Comparison of ENCODE assay signal across 12 cellular contexts in the genomic region with DNA sequence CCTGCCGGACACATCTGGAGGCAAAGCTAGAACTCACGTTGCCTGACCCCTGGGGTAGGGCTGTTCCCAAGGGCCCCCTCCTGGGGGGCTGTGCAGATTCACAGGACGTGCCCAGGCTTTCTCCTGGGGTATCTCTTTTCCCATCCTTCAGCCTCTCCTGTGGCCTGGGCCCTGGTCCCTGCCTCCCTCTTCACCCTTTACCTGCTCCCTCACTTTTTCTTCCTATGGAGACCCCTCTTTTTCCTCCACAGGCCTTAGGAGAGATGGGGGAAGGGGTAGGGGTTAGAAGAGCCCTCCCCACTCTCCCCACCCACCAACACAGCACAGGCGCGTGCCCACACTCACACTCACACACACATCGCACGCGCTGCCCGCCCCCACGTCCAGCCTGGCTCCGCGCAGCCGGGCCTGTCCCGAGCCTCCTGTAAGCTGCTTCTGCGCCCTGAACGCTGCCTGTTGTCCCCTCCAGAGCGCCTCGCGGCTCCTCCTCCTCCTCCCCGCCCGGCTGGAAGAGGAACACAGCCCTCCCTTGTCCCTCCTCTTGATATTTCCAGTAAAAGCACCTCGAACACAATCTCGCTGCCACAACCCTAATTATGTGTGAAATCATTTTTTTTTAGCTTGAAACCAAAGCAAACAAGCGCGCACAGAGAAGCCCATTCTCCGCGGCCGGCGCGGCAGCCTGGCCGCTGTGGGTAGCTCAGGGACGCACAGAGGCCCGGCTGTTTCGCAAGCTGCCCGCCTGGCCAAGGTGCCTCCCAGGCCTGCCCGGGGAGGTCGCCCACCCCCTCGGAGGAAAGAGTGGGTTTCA. TPM values are rescaled to one million over a fixed set of nuclear protein-coding genes. Genes with fewer than 3 reads are reported as not detected.
DNase-seq lines count a peak whose midpoint lies in the region; ATAC-seq and TF ChIP-seq lines count a peak whose summit lies in the region.
"Had no signal": no experiment of that assay in that cellular context is flagged by ENCODE, and none has a peak within 500 bp of the region (broad histone marks: within the 10 kb centered on the region; RNA-seq: fewer than 3 reads in every experiment).

No MANE protein-coding gene starts in this region.

- peak; percentile 21 for DNase-seq in activated CD4-positive, alpha-beta T cell treated with anti-CD3 and anti-CD28 coated beads for 36 hours
- DNase-seq in activated CD4-positive, alpha-beta T cell treated with anti-CD3 and anti-CD28 coated beads, Interleukin-2, amount 50 U/mL, for 4 hours, result no peak
- DNase-seq in cardiac fibroblast (ENCODE audit: low read depth in 2 of 2) (peak; percentile 12 to 18), iris pigment epithelial cell (ENCODE audit: low read depth) (peak; percentile 5), testis (peak; percentile 27)
- no peak for DNase-seq in stimulated activated CD4-positive, alpha-beta T cell treated with anti-CD3 and anti-CD28 coated beads, Interleukin-4, amount 100 ng/mL, for 24 hours
- no peak for DNase-seq in natural killer cell treated with Interleukin-12 subunit alpha and Interleukin-12 subunit beta and Interleukin-15 and Interleukin-18, amount 100 ng/mL, for 72 hours (ENCODE audit: low spot score)
- DNase-seq: dermis blood vessel endothelial cell, left cardiac atrium, NCI-H1092 had no signal

- TF ChIP-seq POLR2A in testis (IDR thresholded peaks at IDR 0.05), result no peak

- peak overlapping the region in 1 of 2 donors; percentile 5 for H3K4me3 ChIP-seq in cardiac fibroblast (replicated peaks in 1 of 2; ENCODE audit: low read depth in 2 of 2, low read length in 2 of 2)
- H3K4me3 ChIP-seq in testis, result peak overlapping the region; percentile 31 to 45

- no peak overlapping the region for H3K27ac Mint-ChIP-seq in activated CD4-positive, alpha-beta T cell treated with anti-CD3 and anti-CD28 coated beads for 36 hours
- no peak overlapping the region for H3K27ac Mint-ChIP-seq in natural killer cell treated with Interleukin-12 subunit alpha and Interleukin-12 subunit beta and Interleukin-15 and Interleukin-18, amount 100 ng/mL, for 72 hours
- H3K27ac Mint-ChIP-seq: activated T-helper 2 cell treated with anti-CD3 and anti-CD28 coated beads, Interferon-gamma antibody, Interleukin-2, Interleukin-4, amounts not matched to agents 10 μg/mL and 5 μg/mL and 100 μg/mL, durations not matched to agents 14 hours and 24 hours and 36 hours had no signal

- H3K27me3 ChIP-seq in testis, result no peaks in the 10 kb centered on the region

- POLR2A ChIA-PET in activated CD4-positive, alpha-beta T cell treated with anti-CD3 and anti-CD28 coated beads for 36 hours (lab: Charles Lee), result no interaction called here

- no peak overlapping the region for H3K4me3 Mint-ChIP-seq in activated CD4-positive, alpha-beta T cell treated with anti-CD3 and anti-CD28 coated beads for 36 hours
- no peak overlapping the region for H3K4me3 Mint-ChIP-seq in natural killer cell treated with Interleukin-12 subunit alpha and Interleukin-12 subunit beta and Interleukin-15 and Interleukin-18, amount 100 ng/mL, for 72 hours

- no peaks in the 10 kb centered on the region for H3K4me1 ChIP-seq in testis

- no peak overlapping the region for H3K27ac ChIP-seq in testis

- H3K4me1 Mint-ChIP-seq in activated CD4-positive, alpha-beta T cell treated with anti-CD3 and anti-CD28 coated beads for 36 hours, result peaks cover 2% of the 10 kb centered on the region
- H3K4me1 Mint-ChIP-seq in natural killer cell treated with Interleukin-12 subunit alpha and Interleukin-12 subunit beta and Interleukin-15 and Interleukin-18, amount 100 ng/mL, for 72 hours (ENCODE audit: low read depth in 2 of 2), result no peaks in the 10 kb centered on the region

- peaks cover 32% of the 10 kb centered on the region for H3K27me3 Mint-ChIP-seq in activated CD4-positive, alpha-beta T cell treated with anti-CD3 and anti-CD28 coated beads for 36 hours
- peaks cover 33 to 42% of the 10 kb centered on the region in 2 donors for H3K27me3 Mint-ChIP-seq in natural killer cell treated with Interleukin-12 subunit alpha and Interleukin-12 subunit beta and Interleukin-15 and Interleukin-18, amount 100 ng/mL, for 72 hours

- TF ChIP-seq CTCF in cardiac fibroblast (IDR thresholded peaks at IDR 0.05; ENCODE audit: low read depth, low read length), result no peak
- TF ChIP-seq CTCF in testis (IDR thresholded peaks at IDR 0.05), result no peak

- intact Hi-C loops in activated CD4-positive, alpha-beta T cell treated with anti-CD3 and anti-CD28 coated beads for 36 hours (cut with DNase I, micrococcal nuclease), result no loop called here
- intact Hi-C loops in testis (cut with DNase I; ENCODE audit: low total_unique reads), result no loop called here

- H3K36me3 Mint-ChIP-seq in activated CD4-positive, alpha-beta T cell treated with anti-CD3 and anti-CD28 coated beads for 36 hours (ENCODE audit: low read depth), result no peaks in the 10 kb centered on the region
- H3K36me3 Mint-ChIP-seq in natural killer cell treated with Interleukin-12 subunit alpha and Interleukin-12 subunit beta and Interleukin-15 and Interleukin-18, amount 100 ng/mL, for 72 hours, result peaks cover 10% of the 10 kb centered on the region

- peak; percentile 30 for ATAC-seq in activated CD4-positive, alpha-beta T cell treated with anti-CD3 and anti-CD28 coated beads for 36 hours
- ATAC-seq in natural killer cell treated with Interleukin-12 subunit alpha and Interleukin-12 subunit beta and Interleukin-15 and Interleukin-18, amount 100 ng/mL, for 72 hours, result no peak
- ATAC-seq in GM21423 (IDR thresholded peaks at IDR 0.05; ENCODE audit: unreplicated experiment), result no peak
- ATAC-seq: left cardiac atrium had no signal

- H3K9me3 Mint-ChIP-seq in activated CD4-positive, alpha-beta T cell treated with anti-CD3 and anti-CD28 coated beads for 36 hours (ENCODE audit: low read depth), result peaks cover 9% of the 10 kb centered on the region
- H3K9me3 Mint-ChIP-seq in natural killer cell treated with Interleukin-12 subunit alpha and Interleukin-12 subunit beta and Interleukin-15 and Interleukin-18, amount 100 ng/mL, for 72 hours, result no peaks in the 10 kb centered on the region

- WGBS in testis, 2 donors, result 5 to 8% methylated on average over 23 to 38 of the region's 38 CpGs

- H3K9me3 ChIP-seq in testis, result no peaks in the 10 kb centered on the region

- no peaks in the 10 kb centered on the region for H3K36me3 ChIP-seq in testis (ENCODE audit: low read depth, missing control alignments)

- CTCF ChIA-PET in activated CD4-positive, alpha-beta T cell treated with anti-CD3 and anti-CD28 coated beads for 36 hours (lab: Charles Lee), result interaction anchor here (1.1 kb wide), 1 partner anchor 10 kb away, joined by 4 read pairs; no protein-coding TSS in a partner anchor

RNA-seq across cellular contexts. Expression of gene ACAN, which starts 33.9 kb away (rescaled TPM):
- total RNA-seq in activated CD4-positive, alpha-beta T cell treated with anti-CD3 and anti-CD28 coated beads for 36 hours, result not detected
- total RNA-seq in testis, result 1 to 10 TPM; 4.1 to 6.6 TPM
- 2.4 TPM for polyA plus RNA-seq in testis (ENCODE audit: insufficient read depth, low read depth, low replicate concordance)
- total RNA-seq in natural killer cell treated with Interleukin-12 subunit alpha and Interleukin-12 subunit beta and Interleukin-15 and Interleukin-18, amount 100 ng/mL, for 72 hours, result under 1 TPM in 1 of 2 donors, not detected in 1; 0.05 TPM
- total RNA-seq: activated T-helper 2 cell treated with anti-CD3 and anti-CD28 coated beads, Interferon-gamma antibody, Interleukin-2, Interleukin-4, amounts not matched to agents 10 μg/mL and 5 μg/mL and 100 μg/mL, durations not matched to agents 14 hours and 24 hours and 36 hours had no signal

Comparison
In these comparisons a context has a peak if more than half of its experiments do, and no peak if none do; other contexts are left out.
1. DNase-seq: peak in activated CD4-positive, alpha-beta T cell treated with anti-CD3 and anti-CD28 coated beads for 36 hours (single experiment), cardiac fibroblast (2 of 2), iris pigment epithelial cell (single experiment) and testis (single experiment); none in activated CD4-positive, alpha-beta T cell treated with anti-CD3 and anti-CD28 coated beads, Interleukin-2, amount 50 U/mL, for 4 hours (0 of 2), stimulated activated CD4-positive, alpha-beta T cell treated with anti-CD3 and anti-CD28 coated beads, Interleukin-4, amount 100 ng/mL, for 24 hours (single experiment) and natural killer cell treated with Interleukin-12 subunit alpha and Interleukin-12 subunit beta and Interleukin-15 and Interleukin-18, amount 100 ng/mL, for 72 hours (single experiment).
2. RNA of gene ACAN, which starts 33.9 kb away (total RNA-seq): 4.1 to 6.6 TPM in testis; 0.05 TPM in natural killer cell treated with Interleukin-12 subunit alpha and Interleukin-12 subunit beta and Interleukin-15 and Interleukin-18, amount 100 ng/mL, for 72 hours and not detected in activated CD4-positive, alpha-beta T cell treated with anti-CD3 and anti-CD28 coated beads for 36 hours; every median in the first group is over 4 times any median in the second.